Comparison of ENCODE assay signal across 20 cellular contexts in the genomic region with DNA sequence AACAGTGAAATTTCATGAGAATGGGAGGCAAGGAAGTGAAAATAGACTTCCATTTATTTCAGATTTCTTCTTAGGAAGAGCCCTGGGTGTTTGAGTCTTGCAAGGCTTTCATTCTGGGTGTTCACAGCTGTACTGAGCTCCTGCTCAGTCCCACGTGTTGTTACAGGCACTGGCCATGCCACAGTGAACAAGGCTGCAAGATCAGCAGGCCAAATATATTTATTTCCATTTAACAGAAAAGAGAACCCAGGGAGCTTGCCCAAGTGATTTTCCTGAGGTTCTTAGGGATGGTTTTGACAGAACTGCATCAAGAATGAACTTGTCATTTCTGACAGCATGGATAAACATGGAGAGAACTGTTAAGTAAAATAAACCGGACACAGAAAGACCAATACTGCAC. TPM values are rescaled to one million over a fixed set of nuclear protein-coding genes. Genes with fewer than 3 reads are reported as not detected.
DNase-seq lines count a peak whose midpoint lies in the region; ATAC-seq and TF ChIP-seq lines count a peak whose summit lies in the region.
"Had no signal": no experiment of that assay in that cellular context is flagged by ENCODE, and none has a peak within 500 bp of the region (broad histone marks: within the 10 kb centered on the region; RNA-seq: fewer than 3 reads in every experiment).

No MANE protein-coding gene starts in this region.

- ATAC-seq in left cardiac atrium (peak in 1 of 2 donors; percentile 36), sciatic nerve (peak; percentile 88), HG02571 (IDR thresholded peaks at IDR 0.05; ENCODE audit: unreplicated experiment) (no peak), GM19455 (IDR thresholded peaks at IDR 0.05; ENCODE audit: unreplicated experiment) (no peak)
- ATAC-seq: CD8-positive, alpha-beta T cell had no signal

- DNase-seq in LHCN-M2 (ENCODE audit: low read depth) (peak; percentile 52), epithelial cell of esophagus (ENCODE audit: low read depth) (peak; percentile 13), left cardiac atrium (peak; percentile 42), sciatic nerve (ENCODE audit: low spot score) (peak; percentile 71), erythroblast (lab: John Stamatoyannopoulos, UW) (no peak), UCSD-AML1 (lab: John Stamatoyannopoulos, UW; ENCODE audit: unreplicated experiment) (no peak)
- DNase-seq: activated CD4-positive, alpha-beta T cell treated with anti-CD3 and anti-CD28 coated beads, Interleukin-2, amount 10 ng/mL, durations not matched to agents 7 days and 5 days; activated CD8-positive, alpha-beta memory T cell treated with anti-CD3 and anti-CD28 coated beads, Interleukin-2, amount 50 U/mL, for 4 hours; activated effector memory CD4-positive, alpha-beta T cell treated with anti-CD3 and anti-CD28 coated beads, Interleukin-2, amount 50 U/mL, for 16 hours; CD8-positive, alpha-beta T cell; MM.1S; NCI-H146; NCI-H748 treated with DMSO at 0.1 percent for 48 hours; pancreas; SIG-M5; uterus had no signal

- intact Hi-C loops in left cardiac atrium (cut with DNase I): loop anchor here in 1 of 2 donors (10.0 kb wide), 1 partner anchor 109 kb away; no protein-coding TSS in a partner anchor
- intact Hi-C loops in sciatic nerve (cut with DNase I): no loop called here

- TF ChIP-seq POLR2A in erythroblast (IDR thresholded peaks at IDR 0.05; ENCODE audit: low read length): no peak

- H3K4me3 ChIP-seq in epithelial cell of esophagus (ENCODE audit: low read length): no peak overlapping the region
- H3K4me3 ChIP-seq: adrenal gland, pancreas, uterus had no signal

- TF ChIP-seq CTCF in epithelial cell of esophagus (IDR thresholded peaks at IDR 0.05; ENCODE audit: insufficient read depth, low read depth, low read length, missing control alignments): no peak

RNA-seq across cellular contexts. Expression of gene CD36, which starts 54.5 kb away (rescaled TPM):
- total RNA-seq in LHCN-M2 (2014; rRNA removed) (5.4 and 7.9 TPM in 2 replicates), left cardiac atrium (100 to 1,000 TPM; 760 to 831 TPM), sciatic nerve (208 TPM)
- 1.7 TPM for polyA plus RNA-seq in LHCN-M2 (2012)
- total RNA-seq: activated CD4-positive, alpha-beta T cell treated with anti-CD3 and anti-CD28 coated beads, Interleukin-2, amount 10 ng/mL, durations not matched to agents 7 days and 5 days; T-helper 1 cell treated with Interleukin-12 subunit alpha and Interleukin-12 subunit beta and Interleukin-4 antibody, amounts not matched to agents 30 ng/mL and 1 ng/mL, for 36 hours had no signal

Comparison
In these comparisons a context has a peak if more than half of its experiments do, and no peak if none do; other contexts are left out.
1. DNase-seq: peak in LHCN-M2 (single experiment), epithelial cell of esophagus (single experiment), left cardiac atrium (single experiment) and sciatic nerve (single experiment); none in erythroblast (0 of 2) and UCSD-AML1 (single experiment).
2. RNA of gene CD36, which starts 54.5 kb away (total RNA-seq): 760 to 831 TPM in left cardiac atrium and 208 TPM in sciatic nerve (single experiment); 5.4 to 7.9 TPM in LHCN-M2; every median in the first group is over 10 times any median in the second.